Comparison of ENCODE assay signal across 10 cellular contexts in genomic region chr10:4541292-4541691, GRCh38.
DNase-seq lines count a peak whose midpoint lies in the region; ATAC-seq and TF ChIP-seq lines count a peak whose summit lies in the region.
"Had no signal": no experiment of that assay in that cellular context is flagged by ENCODE, and none has a peak within 500 bp of the region (broad histone marks: within the 10 kb centered on the region; RNA-seq: fewer than 3 reads in every experiment).

No MANE protein-coding gene starts in this region.

- no peak overlapping the region for H3K27ac Mint-ChIP-seq in stimulated activated memory B cell treated with anti-CD40 and anti-IgM and Interleukin-4, amounts not matched to agents 10 μg/mL and 1 μg/mL and 100 μg/mL, for 72 hours
- no peak overlapping the region for H3K27ac Mint-ChIP-seq in stimulated activated effector memory CD8-positive, alpha-beta T cell treated with anti-CD3 and anti-CD28 coated beads, Interleukin-12 subunit alpha, Interleukin-12 subunit beta, amount 100 ng/mL, for 72 hours

- TF ChIP-seq CTCF in heart left ventricle (IDR thresholded peaks at IDR 0.05) (no peak), stomach (IDR thresholded peaks at IDR 0.05) (peak in 1 of 7 experiments; percentile 14)

- H3K27ac ChIP-seq in heart left ventricle (no peak overlapping the region), stomach (peak overlapping the region in 1 of 5 donors; percentile 69)

- H3K36me3 Mint-ChIP-seq in stimulated activated memory B cell treated with anti-CD40 and anti-IgM and Interleukin-4, amounts not matched to agents 10 μg/mL and 1 μg/mL and 100 μg/mL, for 72 hours: no peaks in the 10 kb centered on the region
- peaks cover 2% of the 10 kb centered on the region for H3K36me3 Mint-ChIP-seq in stimulated activated effector memory CD8-positive, alpha-beta T cell treated with anti-CD3 and anti-CD28 coated beads, Interleukin-12 subunit alpha, Interleukin-12 subunit beta, amount 100 ng/mL, for 72 hours

- H3K4me3 ChIP-seq in heart left ventricle: no peak overlapping the region
- H3K4me3 ChIP-seq in stomach: no peak overlapping the region

- H3K27me3 ChIP-seq in heart left ventricle: no peaks in the 10 kb centered on the region
- H3K27me3 ChIP-seq in stomach: no peaks in the 10 kb centered on the region

- H3K36me3 ChIP-seq in heart left ventricle (no peaks in the 10 kb centered on the region), stomach (no peaks in the 10 kb centered on the region)

- H3K4me1 ChIP-seq in heart left ventricle (no peaks in the 10 kb centered on the region), stomach (peaks cover 0 to 7% (median 0%) of the 10 kb centered on the region in 4 donors)

- peak; percentile 20 to 76 (median 64) for ATAC-seq in heart left ventricle
- no peak for ATAC-seq in stimulated activated memory B cell treated with anti-CD40 and anti-IgM and Interleukin-4, amounts not matched to agents 10 μg/mL and 1 μg/mL and 100 μg/mL, for 72 hours
- no peak for ATAC-seq in GM21528 (IDR thresholded peaks at IDR 0.05; ENCODE audit: low FRiP score, unreplicated experiment)
- no peak for ATAC-seq in stimulated activated effector memory CD8-positive, alpha-beta T cell treated with anti-CD3 and anti-CD28 coated beads, Interleukin-12 subunit alpha, Interleukin-12 subunit beta, amount 100 ng/mL, for 72 hours

- peaks cover 24% of the 10 kb centered on the region for H3K27me3 Mint-ChIP-seq in stimulated activated memory B cell treated with anti-CD40 and anti-IgM and Interleukin-4, amounts not matched to agents 10 μg/mL and 1 μg/mL and 100 μg/mL, for 72 hours

- peaks cover 6% of the 10 kb centered on the region for H3K4me1 Mint-ChIP-seq in stimulated activated memory B cell treated with anti-CD40 and anti-IgM and Interleukin-4, amounts not matched to agents 10 μg/mL and 1 μg/mL and 100 μg/mL, for 72 hours
- H3K4me1 Mint-ChIP-seq in stimulated activated effector memory CD8-positive, alpha-beta T cell treated with anti-CD3 and anti-CD28 coated beads, Interleukin-12 subunit alpha, Interleukin-12 subunit beta, amount 100 ng/mL, for 72 hours: peaks cover 11% of the 10 kb centered on the region

- TF ChIP-seq EP300 in stomach (IDR thresholded peaks at IDR 0.05): no peak

- DNase-seq in HK-2 (ENCODE audit: unreplicated experiment) (peak; percentile 47), amniotic stem cell (lab: John Stamatoyannopoulos, UW) (peak; percentile 95), heart left ventricle (no peak), stomach (peak; percentile 44), posterior vena cava (ENCODE audit: low spot score) (no peak)
- no peak for DNase-seq in stimulated activated effector memory CD8-positive, alpha-beta T cell treated with anti-CD3 and anti-CD28 coated beads, Interleukin-12 subunit alpha, Interleukin-12 subunit beta, amount 100 ng/mL, for 72 hours (ENCODE audit: low spot score in 2 of 2)
- DNase-seq: erythroblast, NCI-H1930 had no signal

- H3K9me3 ChIP-seq in heart left ventricle (peaks cover 0 to 51% (median 14%) of the 10 kb centered on the region in 12 donors), stomach (peaks cover 0 to 15% (median 0%) of the 10 kb centered on the region in 4 donors)

- peaks cover 19% of the 10 kb centered on the region for H3K9me3 Mint-ChIP-seq in stimulated activated memory B cell treated with anti-CD40 and anti-IgM and Interleukin-4, amounts not matched to agents 10 μg/mL and 1 μg/mL and 100 μg/mL, for 72 hours
- no peaks in the 10 kb centered on the region for H3K9me3 Mint-ChIP-seq in stimulated activated effector memory CD8-positive, alpha-beta T cell treated with anti-CD3 and anti-CD28 coated beads, Interleukin-12 subunit alpha, Interleukin-12 subunit beta, amount 100 ng/mL, for 72 hours

- TF ChIP-seq POLR2A in heart left ventricle (IDR thresholded peaks at IDR 0.05) (no peak), stomach (IDR thresholded peaks at IDR 0.05) (no peak)

- no peak overlapping the region for H3K4me3 Mint-ChIP-seq in stimulated activated memory B cell treated with anti-CD40 and anti-IgM and Interleukin-4, amounts not matched to agents 10 μg/mL and 1 μg/mL and 100 μg/mL, for 72 hours
- H3K4me3 Mint-ChIP-seq in stimulated activated effector memory CD8-positive, alpha-beta T cell treated with anti-CD3 and anti-CD28 coated beads, Interleukin-12 subunit alpha, Interleukin-12 subunit beta, amount 100 ng/mL, for 72 hours: no peak overlapping the region

- intact Hi-C loops in heart left ventricle (cut with DNase I): no loop called here
- intact Hi-C loops in stomach (cut with DNase I; ENCODE audit: low total_unique reads): no loop called here
- intact Hi-C loops in posterior vena cava (cut with DNase I): loop anchor here in 1 of 2 donors (5.0 kb wide), 1 partner anchor 1069 kb away; no protein-coding TSS in a partner anchor

Comparison
In these comparisons a context has a peak if more than half of its experiments do, and no peak if none do; other contexts are left out.
1. DNase-seq: peak in HK-2 (single experiment), amniotic stem cell (single experiment) and stomach (single experiment); none in heart left ventricle (0 of 5), stimulated activated effector memory CD8-positive, alpha-beta T cell treated with anti-CD3 and anti-CD28 coated beads, Interleukin-12 subunit alpha, Interleukin-12 subunit beta, amount 100 ng/mL, for 72 hours (0 of 2) and posterior vena cava (single experiment).
2. ATAC-seq: peak in heart left ventricle (4 of 4); none in stimulated activated memory B cell treated with anti-CD40 and anti-IgM and Interleukin-4, amounts not matched to agents 10 μg/mL and 1 μg/mL and 100 μg/mL, for 72 hours (single experiment), GM21528 (single experiment) and stimulated activated effector memory CD8-positive, alpha-beta T cell treated with anti-CD3 and anti-CD28 coated beads, Interleukin-12 subunit alpha, Interleukin-12 subunit beta, amount 100 ng/mL, for 72 hours (single experiment).